In genomic region chr6:123503619-123504018, GRCh38 we compare ENCODE assay signal across 21 cellular contexts.
"Had no signal": no experiment of that assay in that cellular context is flagged by ENCODE, and none has a peak within 500 bp of the region (broad histone marks: within the 10 kb centered on the region; RNA-seq: fewer than 3 reads in every experiment).

No MANE protein-coding gene starts in this region.

- DNase-seq: activated CD4-positive, alpha-beta T cell treated with anti-CD3 and anti-CD28 coated beads for 4 hours; activated CD8-positive, alpha-beta memory T cell treated with anti-CD3 and anti-CD28 coated beads, Interleukin-2, amount 50 U/mL, for 48 hours; activated CD8-positive, alpha-beta T cell treated with anti-CD3 and anti-CD28 coated beads, Interleukin-2, amount 10 ng/mL, durations not matched to agents 7 days and 5 days; activated effector memory CD4-positive, alpha-beta T cell treated with anti-CD3 and anti-CD28 coated beads, Interleukin-2, amount 50 U/mL, for 16 hours; activated naive CD4-positive, alpha-beta T cell treated with anti-CD3 and anti-CD28 coated beads for 36 hours; activated T-cell treated with anti-CD3 and anti-CD28 coated beads, Interleukin-2, amount 50 U/mL, for 1 hour; amygdala; IMR-90; Kasumi-1; KBM-7; NCI-H1048; NCI-H1694; NCI-H2029; NCI-H2107; NCI-H2171 treated with DMSO at 0.1 percent for 48 hours; NCI-H226; NCI-H526 treated with DMSO at 0.1 percent for 48 hours; SW 1271 had no signal

- ATAC-seq: activated CD4-positive, CD25-positive, alpha-beta regulatory T cell treated with anti-CD3 and anti-CD28 coated beads, Interleukin-2, amount 50 U/mL, for 24 hours; activated CD8-positive, alpha-beta T cell treated with anti-CD3 and anti-CD28 coated beads, Interleukin-2, amount 10 ng/mL, durations not matched to agents 7 days and 5 days; SK-N-SH treated with all-trans-retinoic acid at 6 μM for 48 hours had no signal

- H3K27ac ChIP-seq: SJSA1 had no signal

- H3K4me3 ChIP-seq: SJSA1 had no signal

- H3K4me1 ChIP-seq: SJSA1 had no signal

- H3K36me3 ChIP-seq: SJSA1 had no signal

- H3K9me3 ChIP-seq: SJSA1 had no signal
